ENCODE assay signal across 18 cellular contexts in genomic region chr3:13507247-13507790, GRCh38. TPM values are rescaled to one million over a fixed set of nuclear protein-coding genes. Genes with fewer than 3 reads are reported as not detected.
DNase-seq lines count a peak whose midpoint lies in the region; ATAC-seq and TF ChIP-seq lines count a peak whose summit lies in the region.
"Had no signal": no experiment of that assay in that cellular context is flagged by ENCODE, and none has a peak within 500 bp of the region (broad histone marks: within the 10 kb centered on the region; RNA-seq: fewer than 3 reads in every experiment).

No MANE protein-coding gene starts in this region.

- H3K27ac Mint-ChIP-seq in brain = peak overlapping the region; percentile 11 to 94 (median 78)
- H3K27ac Mint-ChIP-seq: activated naive CD8-positive, alpha-beta T cell treated with anti-CD3 and anti-CD28 coated beads, Interleukin-2, amount 10 ng/mL, durations not matched to agents 7 days and 5 days; dendritic cell treated with granulocyte-macrophage colony-stimulating factor and Interleukin-4, amounts not matched to agents 40 ng/mL and 50 ng/mL, for 4 days; natural killer cell treated with Interleukin-12 subunit alpha and Interleukin-12 subunit beta and Interleukin-15 and Interleukin-18, amount 100 ng/mL, for 72 hours; T-helper 1 cell treated with Interleukin-12 subunit alpha and Interleukin-12 subunit beta and Interleukin-4 antibody, amounts not matched to agents 30 μg/mL and 1 μg/mL, for 36 hours had no signal

- H2AFZ ChIP-seq in IMR-90 (replicated peaks; ENCODE audit: low read length, poor library complexity) = peak overlapping the region; percentile 77

- H3K9me3 ChIP-seq in IMR-90 (ENCODE audit: control insufficient read depth, insufficient read depth, low read length) = no peaks in the 10 kb centered on the region
- H3K9me3 ChIP-seq in iPS-15b (ENCODE audit: control insufficient read depth, insufficient read depth, low read length) = no peaks in the 10 kb centered on the region
- H3K9me3 ChIP-seq in spleen = no peaks in the 10 kb centered on the region
- H3K9me3 ChIP-seq: stomach had no signal

- no peak overlapping the region for H3K4me2 ChIP-seq in IMR-90 (ENCODE audit: low read depth, low read length)

- H3K36me3 ChIP-seq in IMR-90 (ENCODE audit: control insufficient read depth, insufficient read depth, low read length) = no peaks in the 10 kb centered on the region
- H3K36me3 ChIP-seq in iPS-15b (ENCODE audit: control insufficient read depth, insufficient read depth, low read length) = no peaks in the 10 kb centered on the region
- H3K36me3 ChIP-seq in spleen = peaks cover 0 to 16% (median 0%) of the 10 kb centered on the region in 6 donors

- H3K27me3 ChIP-seq in IMR-90 (ENCODE audit: control insufficient read depth, insufficient read depth, low read length) = no peaks in the 10 kb centered on the region
- H3K27me3 ChIP-seq in iPS-15b (ENCODE audit: control insufficient read depth, insufficient read depth, low read length) = no peaks in the 10 kb centered on the region
- no peaks in the 10 kb centered on the region for H3K27me3 ChIP-seq in spleen (replicated peaks in 1 of 7)
- H3K27me3 ChIP-seq: stomach had no signal

- H3K9me1 ChIP-seq in IMR-90 (ENCODE audit: insufficient read depth, low read length) = peaks cover 9% of the 10 kb centered on the region; the same call in 1 of the 2 replicates

- DNase-seq in IMR-90 (no peak), spleen (peak; percentile 79), NCI-H2227 (lab: John Stamatoyannopoulos, UW; ENCODE audit: unreplicated experiment) (no peak)
- DNase-seq: activated CD4-positive, alpha-beta T cell treated with anti-CD3 and anti-CD28 coated beads for 48 hours; activated naive CD8-positive, alpha-beta T cell treated with anti-CD3 and anti-CD28 coated beads, Interleukin-2, amount 10 ng/mL, durations not matched to agents 7 days and 5 days; AML-193; NCI-H146; NCI-H510A treated with DMSO at 0.1 percent for 48 hours; small intestine; stomach had no signal

- ATAC-seq in IMR-90 (ENCODE audit: low read depth) (no peak), GM21786 (IDR thresholded peaks at IDR 0.05; ENCODE audit: unreplicated experiment) (no peak), HG03460 (IDR thresholded peaks at IDR 0.05; ENCODE audit: unreplicated experiment) (no peak)
- ATAC-seq: HCT116; natural killer cell treated with Interleukin-12 subunit alpha and Interleukin-12 subunit beta and Interleukin-15 and Interleukin-18, amount 100 ng/mL, for 72 hours had no signal

- H3K4me3 Mint-ChIP-seq in brain = no peak overlapping the region
- H3K4me3 Mint-ChIP-seq: activated naive CD8-positive, alpha-beta T cell treated with anti-CD3 and anti-CD28 coated beads, Interleukin-2, amount 10 ng/mL, durations not matched to agents 7 days and 5 days; dendritic cell treated with granulocyte-macrophage colony-stimulating factor and Interleukin-4, amounts not matched to agents 40 ng/mL and 50 ng/mL, for 4 days; natural killer cell treated with Interleukin-12 subunit alpha and Interleukin-12 subunit beta and Interleukin-15 and Interleukin-18, amount 100 ng/mL, for 72 hours; T-helper 1 cell treated with Interleukin-12 subunit alpha and Interleukin-12 subunit beta and Interleukin-4 antibody, amounts not matched to agents 30 μg/mL and 1 μg/mL, for 36 hours had no signal

- CTCF ChIA-PET in IMR-90 (lab: Yijun Ruan, JAX) = interaction anchor here (0.8 to 1.1 kb wide), 2 partner anchors 11 to 141 kb away, joined by 3 read pairs; no protein-coding TSS in a partner anchor

- dilution Hi-C loops in IMR-90 (cut with HindIII; ENCODE audit: low sequenced_read_pairs, unreplicated experiment) = no loop called here

- H3K4me1 ChIP-seq in IMR-90 (ENCODE audit: control insufficient read depth, insufficient read depth, low read length) (peaks cover 10% of the 10 kb centered on the region), iPS-15b (ENCODE audit: control insufficient read depth, insufficient read depth, low read length) (no peaks in the 10 kb centered on the region), spleen (peaks cover 0 to 12% (median 3%) of the 10 kb centered on the region in 6 donors)

- H4K20me1 ChIP-seq in IMR-90 (ENCODE audit: insufficient read depth, low read length) = no peaks in the 10 kb centered on the region

- H4K8ac ChIP-seq in IMR-90 (ENCODE audit: low read depth in 2 of 2, low read length in 2 of 2) = no peak overlapping the region

- TF ChIP-seq RAD21 in IMR-90 (IDR thresholded peaks at IDR 0.05; ENCODE audit: low read length) = no peak

- no peak overlapping the region for H2AK9ac ChIP-seq in IMR-90 (replicated peaks; ENCODE audit: low read depth, low read length, poor library complexity)

- no TSS peak for BruUV-seq in IMR-90 (replicated peaks; lab: Mats Ljungman, UMichigan)

- no peak overlapping the region for H3K56ac ChIP-seq in IMR-90 (ENCODE audit: extremely low read depth, insufficient read depth, low read length)

- no peak overlapping the region for H3K14ac ChIP-seq in IMR-90 (replicated peaks; ENCODE audit: low read depth, low read length)

- H3K23ac ChIP-seq in IMR-90 (ENCODE audit: low read depth, low read length) = no peak overlapping the region; the same call in 1 of the 2 replicates

- peaks cover 0 to 3% (median 0%) of the 10 kb centered on the region in 5 experiments for H3K9me3 Mint-ChIP-seq in brain
- H3K9me3 Mint-ChIP-seq: activated naive CD8-positive, alpha-beta T cell treated with anti-CD3 and anti-CD28 coated beads, Interleukin-2, amount 10 ng/mL, durations not matched to agents 7 days and 5 days; dendritic cell treated with granulocyte-macrophage colony-stimulating factor and Interleukin-4, amounts not matched to agents 40 ng/mL and 50 ng/mL, for 4 days; natural killer cell treated with Interleukin-12 subunit alpha and Interleukin-12 subunit beta and Interleukin-15 and Interleukin-18, amount 100 ng/mL, for 72 hours; T-helper 1 cell treated with Interleukin-12 subunit alpha and Interleukin-12 subunit beta and Interleukin-4 antibody, amounts not matched to agents 30 μg/mL and 1 μg/mL, for 36 hours had no signal

- no peaks in the 10 kb centered on the region for H3K27me3 Mint-ChIP-seq in brain
- H3K27me3 Mint-ChIP-seq: activated naive CD8-positive, alpha-beta T cell treated with anti-CD3 and anti-CD28 coated beads, Interleukin-2, amount 10 ng/mL, durations not matched to agents 7 days and 5 days; dendritic cell treated with granulocyte-macrophage colony-stimulating factor and Interleukin-4, amounts not matched to agents 40 ng/mL and 50 ng/mL, for 4 days; natural killer cell treated with Interleukin-12 subunit alpha and Interleukin-12 subunit beta and Interleukin-15 and Interleukin-18, amount 100 ng/mL, for 72 hours had no signal

- H3K4me1 Mint-ChIP-seq in brain = peaks cover 20% of the 10 kb centered on the region

- H4K5ac ChIP-seq in IMR-90 (ENCODE audit: low read depth, low read length) = no peak overlapping the region; the same call in 1 of the 2 replicates

- intact Hi-C loops in IMR-90 (cut with micrococcal nuclease) = no loop called here
- intact Hi-C loops in spleen (cut with DNase I; ENCODE audit: low total_unique reads) = no loop called here

- WGBS in IMR-90 (ENCODE audit: extremely low coverage in 2 of 2, insufficient read length in 1 of 2), 2 experiments = 37% methylated on average over 2 of the region's 7 CpGs; no CpG with 5 or more reads in 1 of the 2 experiments
- 42 to 62% (median 49%) methylated on average over 4 to 7 of the region's 7 CpGs for WGBS in spleen, 5 donors

- H3K9ac ChIP-seq in IMR-90 (ENCODE audit: low read depth, low read length) (no peak overlapping the region), iPS-15b (ENCODE audit: low read depth, low read length) (peak overlapping the region; percentile 8)

- H2BK120ac ChIP-seq in IMR-90 (ENCODE audit: low read depth, low read length) = peak overlapping the region; percentile 12; the same call in 1 of the 2 replicates

- POLR2A ChIA-PET in IMR-90 (lab: Charles Lee; ENCODE audit: unreplicated experiment) = no interaction called here

- H4K91ac ChIP-seq in IMR-90 (ENCODE audit: insufficient read depth, low read depth, low read length) = no peak overlapping the region

- H3K4ac ChIP-seq in IMR-90 (ENCODE audit: low read depth, low read length) = peak overlapping the region; percentile 41; the same call in 1 of the 2 replicates

- no peak overlapping the region for H2AK5ac ChIP-seq in IMR-90 (ENCODE audit: low read depth, low read length)

- no peak overlapping the region for H2BK15ac ChIP-seq in IMR-90 (ENCODE audit: low read depth, low read length)

- H3K27ac ChIP-seq in IMR-90 (ENCODE audit: insufficient read depth, low read length) (no peak overlapping the region), spleen (peak overlapping the region in 2 of 8 donors; percentile 5 to 33)
- H3K27ac ChIP-seq: stomach had no signal

- in situ Hi-C loops in IMR-90 (cut with MboI; ENCODE audit: low sequenced_read_pairs) = no loop called here

- H3K36me3 Mint-ChIP-seq in brain = peaks cover 17% of the 10 kb centered on the region
- H3K36me3 Mint-ChIP-seq: activated naive CD8-positive, alpha-beta T cell treated with anti-CD3 and anti-CD28 coated beads, Interleukin-2, amount 10 ng/mL, durations not matched to agents 7 days and 5 days; natural killer cell treated with Interleukin-12 subunit alpha and Interleukin-12 subunit beta and Interleukin-15 and Interleukin-18, amount 100 ng/mL, for 72 hours had no signal

- H2BK20ac ChIP-seq in IMR-90 (ENCODE audit: low read depth, low read length) = no peak overlapping the region

- TF ChIP-seq CTCF in IMR-90 (conservative IDR thresholded peaks at IDR 0.05; ENCODE audit: low read depth, low read length) (no peak), brain (conservative IDR thresholded peaks at IDR 0.05) (no peak), spleen (IDR thresholded peaks at IDR 0.05 in 8 of 11, conservative IDR thresholded peaks at IDR 0.05 in 3 of 11) (no peak)

- H2BK5ac ChIP-seq in IMR-90 (ENCODE audit: low read depth, low read length, poor library complexity, severe bottlenecking) = no peak overlapping the region

- H3K79me1 ChIP-seq in IMR-90 (ENCODE audit: low read depth in 1 of 2, low read length in 2 of 2) = no peaks in the 10 kb centered on the region

- no peak for TF ChIP-seq POLR2A in IMR-90 (IDR thresholded peaks at IDR 0.05; ENCODE audit: low read depth, low read length)
- no peak for TF ChIP-seq POLR2A in spleen (IDR thresholded peaks at IDR 0.05)

- H3K4me3 ChIP-seq in IMR-90 (ENCODE audit: insufficient read depth, low read depth, low read length) (no peak overlapping the region), iPS-15b (ENCODE audit: low read depth, low read length) (no peak overlapping the region), spleen (no peak overlapping the region)
- H3K4me3 ChIP-seq: stomach had no signal

- H3K18ac ChIP-seq in IMR-90 (ENCODE audit: low read depth, low read length) = no peak overlapping the region

RNA-seq across cellular contexts. Expression of gene HDAC11, which starts 27.2 kb away (rescaled TPM):
- total RNA-seq in IMR-90 (2012; rRNA removed) = 6.1 and 9.1 TPM in 2 replicates
- 10.8 and 11.4 TPM in 2 replicates for polyA plus RNA-seq in IMR-90 (2012; rRNA removed)
- polyA plus RNA-seq in IMR-90 (2012; cell fraction: cytosol; rRNA removed) = 7.6 and 13.4 TPM in 2 replicates
- 8.5 and 13.0 TPM in 2 replicates for polyA plus RNA-seq in IMR-90 (2012; cell fraction: nucleus; rRNA removed; ENCODE audit: low replicate concordance)
- polyA plus RNA-seq in brain (ENCODE audit: insufficient read depth, low read depth, low replicate concordance) = 54.1 TPM
- total RNA-seq in spleen = 10 to 100 TPM in 2 of 7 donors, 1 to 10 TPM in 5; 4.2 to 11.2 (median 6.3) TPM
- polyA plus RNA-seq in spleen = 1 to 10 TPM; 2.5 to 6.5 (median 3.3) TPM

RNA-seq across cellular contexts. Expression of gene FBLN2, which starts 41.6 kb away (rescaled TPM):
- total RNA-seq in IMR-90 (2012; rRNA removed) (10.8 and 11.8 TPM in 2 replicates), spleen (10 to 100 TPM in 4 of 7 donors, 1 to 10 TPM in 3; 6.1 to 28.2 (median 17.4) TPM)
- polyA plus RNA-seq in IMR-90 (2012; rRNA removed) (60.8 and 66.9 TPM in 2 replicates), brain (ENCODE audit: insufficient read depth, low read depth, low replicate concordance) (3.6 TPM), spleen (10 to 100 TPM in 1 of 3 donors, 1 to 10 TPM in 2; 8.9 to 15.9 (median 9.1) TPM)
- 38.9 and 94.5 TPM in 2 replicates for polyA plus RNA-seq in IMR-90 (2012; cell fraction: cytosol; rRNA removed)
- polyA plus RNA-seq in IMR-90 (2012; cell fraction: nucleus; rRNA removed; ENCODE audit: low replicate concordance) = 27.1 and 60.4 TPM in 2 replicates
- total RNA-seq: natural killer cell treated with Interleukin-12 subunit alpha and Interleukin-12 subunit beta and Interleukin-15 and Interleukin-18, amount 100 ng/mL, for 72 hours had no signal
